1 cellular context compared by ENCODE assay signal in genomic region chr15:42495361-42496212, GRCh38.
TF ChIP-seq lines count a peak whose summit lies in the region.

Gene SNAP23, plus strand, starts transcription at chr15:42495634. Its CDS starts 16,213 bp downstream, at chr15:42511847.

TF ChIP-seq in SK-N-SH, 30 proteins besides CTCF, POLR2A, EP300 and RAD21 (continued from another document):
- TF ChIP-seq USF2 (IDR thresholded peaks at IDR 0.05; ENCODE audit: borderline replicate concordance, low read depth, low read length) (no peak), ZBTB33 (IDR thresholded peaks at IDR 0.05; ENCODE audit: borderline replicate concordance, low read depth) (no peak; the same call in 1 of the 2 replicates), RFX5 (IDR thresholded peaks at IDR 0.05; ENCODE audit: low read length) (peak; percentile 53; the same call in 1 of the 2 replicates), NFIC (IDR thresholded peaks at IDR 0.05; ENCODE audit: borderline replicate concordance) (no peak), MAX (IDR thresholded peaks at IDR 0.05; ENCODE audit: low read depth) (peak; percentile 71), MEF2A (IDR thresholded peaks at IDR 0.05; ENCODE audit: borderline replicate concordance, low read depth) (no peak), NRF1 (IDR thresholded peaks at IDR 0.05; ENCODE audit: low read depth, low read length) (peak; percentile 96), RXRA (IDR thresholded peaks at IDR 0.05; ENCODE audit: borderline replicate concordance, low read depth) (no peak)
